Comparison of ENCODE assay signal across 1 cellular context in the genomic region with DNA sequence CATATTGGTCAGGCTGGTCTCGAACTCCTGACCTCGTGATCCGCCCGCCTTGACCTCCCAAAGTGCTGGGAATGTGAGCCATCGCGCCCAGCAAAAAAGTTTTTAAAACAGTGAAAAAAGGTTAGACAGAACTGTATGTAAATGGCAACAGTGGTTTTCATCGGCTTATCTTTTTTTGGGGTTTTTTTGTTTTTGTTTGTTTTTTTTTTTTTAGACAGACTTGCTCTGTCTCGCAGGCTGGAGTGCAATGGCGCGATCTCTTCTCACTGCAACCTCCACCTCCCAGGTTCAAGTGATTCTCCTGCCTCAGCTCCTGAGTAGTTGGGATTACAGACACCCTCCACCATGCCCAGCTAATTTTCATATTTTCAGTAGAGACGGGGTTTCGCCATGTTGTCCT.
TF ChIP-seq lines count a peak whose summit lies in the region.

No MANE protein-coding gene starts in this region.

TF ChIP-seq in K562, 482 proteins besides CTCF, POLR2A, EP300 and RAD21:
- 0 out of 2 replicates have a peak, but pooled peaks have one; percentile 34 for TF ChIP-seq RBFOX2 (IDR thresholded peaks at IDR 0.05; ENCODE audit: low read depth, low read length)
- 0 out of 2 replicates have a peak, but pooled peaks have one; percentile 41 for TF ChIP-seq NBN (IDR thresholded peaks at IDR 0.05; ENCODE audit: low read depth)
- TF ChIP-seq, protein P1, sequence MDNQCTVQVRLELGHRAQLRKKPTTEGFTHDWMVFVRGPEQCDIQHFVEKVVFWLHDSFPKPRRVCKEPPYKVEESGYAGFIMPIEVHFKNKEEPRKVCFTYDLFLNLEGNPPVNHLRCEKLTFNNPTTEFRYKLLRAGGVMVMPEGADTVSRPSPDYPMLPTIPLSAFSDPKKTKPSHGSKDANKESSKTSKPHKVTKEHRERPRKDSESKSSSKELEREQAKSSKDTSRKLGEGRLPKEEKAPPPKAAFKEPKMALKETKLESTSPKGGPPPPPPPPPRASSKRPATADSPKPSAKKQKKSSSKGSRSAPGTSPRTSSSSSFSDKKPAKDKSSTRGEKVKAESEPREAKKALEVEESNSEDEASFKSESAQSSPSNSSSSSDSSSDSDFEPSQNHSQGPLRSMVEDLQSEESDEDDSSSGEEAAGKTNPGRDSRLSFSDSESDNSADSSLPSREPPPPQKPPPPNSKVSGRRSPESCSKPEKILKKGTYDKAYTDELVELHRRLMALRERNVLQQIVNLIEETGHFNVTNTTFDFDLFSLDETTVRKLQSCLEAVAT (IDR thresholded peaks at IDR 0.05), result peak in 1 of 2 experiments; percentile 77; a peak in 1 of 4 replicates
- TF ChIP-seq, protein P2, sequence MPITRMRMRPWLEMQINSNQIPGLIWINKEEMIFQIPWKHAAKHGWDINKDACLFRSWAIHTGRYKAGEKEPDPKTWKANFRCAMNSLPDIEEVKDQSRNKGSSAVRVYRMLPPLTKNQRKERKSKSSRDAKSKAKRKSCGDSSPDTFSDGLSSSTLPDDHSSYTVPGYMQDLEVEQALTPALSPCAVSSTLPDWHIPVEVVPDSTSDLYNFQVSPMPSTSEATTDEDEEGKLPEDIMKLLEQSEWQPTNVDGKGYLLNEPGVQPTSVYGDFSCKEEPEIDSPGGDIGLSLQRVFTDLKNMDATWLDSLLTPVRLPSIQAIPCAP (CRISPR knock-in tag; IDR thresholded peaks at IDR 0.05; ENCODE audit: borderline replicate concordance), result 0 out of 2 replicates have a peak, but pooled peaks have one; percentile 57
- TF ChIP-seq HLTF (IDR thresholded peaks at IDR 0.05), result peak; percentile 89; the same call in 1 of the 2 replicates
- TF ChIP-seq ARID1B (IDR thresholded peaks at IDR 0.05), result 0 out of 2 replicates have a peak, but pooled peaks have one; percentile 20
- TF ChIP-seq ZNF431 (CRISPR knock-in tag; IDR thresholded peaks at IDR 0.05), result 0 out of 2 replicates have a peak, but pooled peaks have one; percentile 36
- peak in 1 of 2 experiments; percentile 78; a peak in 1 of 4 replicates for TF ChIP-seq HDAC1 (IDR thresholded peaks at IDR 0.05)
- TF ChIP-seq DPF2 (IDR thresholded peaks at IDR 0.05), result 0 out of 2 replicates have a peak, but pooled peaks have one; percentile 16
- TF ChIP-seq, protein P3, sequence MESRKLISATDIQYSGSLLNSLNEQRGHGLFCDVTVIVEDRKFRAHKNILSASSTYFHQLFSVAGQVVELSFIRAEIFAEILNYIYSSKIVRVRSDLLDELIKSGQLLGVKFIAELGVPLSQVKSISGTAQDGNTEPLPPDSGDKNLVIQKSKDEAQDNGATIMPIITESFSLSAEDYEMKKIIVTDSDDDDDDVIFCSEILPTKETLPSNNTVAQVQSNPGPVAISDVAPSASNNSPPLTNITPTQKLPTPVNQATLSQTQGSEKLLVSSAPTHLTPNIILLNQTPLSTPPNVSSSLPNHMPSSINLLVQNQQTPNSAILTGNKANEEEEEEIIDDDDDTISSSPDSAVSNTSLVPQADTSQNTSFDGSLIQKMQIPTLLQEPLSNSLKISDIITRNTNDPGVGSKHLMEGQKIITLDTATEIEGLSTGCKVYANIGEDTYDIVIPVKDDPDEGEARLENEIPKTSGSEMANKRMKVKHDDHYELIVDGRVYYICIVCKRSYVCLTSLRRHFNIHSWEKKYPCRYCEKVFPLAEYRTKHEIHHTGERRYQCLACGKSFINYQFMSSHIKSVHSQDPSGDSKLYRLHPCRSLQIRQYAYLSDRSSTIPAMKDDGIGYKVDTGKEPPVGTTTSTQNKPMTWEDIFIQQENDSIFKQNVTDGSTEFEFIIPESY (CRISPR knock-in tag; IDR thresholded peaks at IDR 0.05), result peak; percentile 87
